Comparison of ENCODE assay signal across 1 cellular context in genomic region chr7:47991270-47991669, GRCh38.
TF ChIP-seq lines count a peak whose summit lies in the region.

No MANE protein-coding gene starts in this region.

TF ChIP-seq in HepG2, 621 proteins besides CTCF, POLR2A, EP300 and RAD21:
- TF ChIP-seq HMGXB3 (CRISPR knock-in tag; IDR thresholded peaks at IDR 0.05; ENCODE audit: borderline replicate concordance) (no peak), NFYB (CRISPR knock-in tag; IDR thresholded peaks at IDR 0.05) (no peak), GATAD2A (CRISPR knock-in tag; IDR thresholded peaks at IDR 0.05) (0 out of 2 replicates have a peak, but pooled peaks have one; percentile 3), TBL1XR1 (IDR thresholded peaks at IDR 0.05; ENCODE audit: borderline replicate concordance, low read length, partially characterized antibody) (no peak), SRF (IDR thresholded peaks at IDR 0.05; ENCODE audit: low read depth, low read length) (peak; percentile 46; the same call in 1 of the 2 replicates), REXO4 (CRISPR knock-in tag; IDR thresholded peaks at IDR 0.05; ENCODE audit: borderline replicate concordance) (no peak), ATF3 (CRISPR knock-in tag; IDR thresholded peaks at IDR 0.05) (no peak), MAF1 (CRISPR knock-in tag; IDR thresholded peaks at IDR 0.05; ENCODE audit: borderline replicate concordance) (no peak), ZBTB14 (CRISPR knock-in tag; IDR thresholded peaks at IDR 0.05) (no peak), THAP9 (CRISPR knock-in tag; IDR thresholded peaks at IDR 0.05; ENCODE audit: borderline replicate concordance) (no peak), HMGA1 (CRISPR knock-in tag; conservative IDR thresholded peaks at IDR 0.05) (no peak)
